8 cellular contexts compared by ENCODE assay signal in genomic region chr3:90091557-90091956, GRCh38.
DNase-seq lines count a peak whose midpoint lies in the region; ATAC-seq and TF ChIP-seq lines count a peak whose summit lies in the region.

No MANE protein-coding gene starts in this region.

- H2BK12ac ChIP-seq in H9 (ENCODE audit: insufficient read length, low read depth, low read length): no peak overlapping the region

- H2AFZ ChIP-seq in H9 (ENCODE audit: low read length): no peak overlapping the region

- no peak overlapping the region for H2BK120ac ChIP-seq in H9 (ENCODE audit: low read depth, low read length, poor library complexity, severe bottlenecking)

- H3K4me1 Mint-ChIP-seq in H9: peaks cover 10 to 20% of the 10 kb centered on the region in 2 experiments
- no peaks in the 10 kb centered on the region for H3K4me1 Mint-ChIP-seq in activated T-helper 1 cell treated with anti-CD3 and anti-CD28 coated beads, Interleukin-12 subunit alpha, Interleukin-12 subunit beta, Interleukin-2, Interleukin-4 antibody, amounts not matched to agents 30 ng/mL and 10 ng/mL and 1 ng/mL, durations not matched to agents 14 hours and 24 hours and 36 hours (ENCODE audit: low read depth)

- H3K9me3 ChIP-seq in H9 (ENCODE audit: control insufficient read depth, low read depth, low read length) (no peaks in the 10 kb centered on the region), left lung (no peaks in the 10 kb centered on the region)

- no peak overlapping the region for H2BK15ac ChIP-seq in H9 (ENCODE audit: low read depth, low read length)

- DNase-seq in H9 (peak; percentile 43), NCI-H1417 treated with DMSO at 0.1 percent for 48 hours (lab: John Stamatoyannopoulos, UW) (peak; percentile 68), astrocyte of the cerebellum (ENCODE audit: low read depth) (peak; percentile 12), left lung (no peak), EL (no peak)
- no peak for DNase-seq in activated T-helper 1 cell treated with anti-CD3 and anti-CD28 coated beads, Interleukin-12 subunit alpha, Interleukin-12 subunit beta, Interleukin-2, Interleukin-4 antibody, amounts not matched to agents 30 ng/mL and 10 ng/mL and 1 ng/mL, durations not matched to agents 14 hours and 24 hours and 36 hours (ENCODE audit: low spot score)

- no peak overlapping the region for H3K9ac ChIP-seq in H9 (ENCODE audit: extremely low read depth, insufficient read length, low read length)

- no peaks in the 10 kb centered on the region for H3K23me2 ChIP-seq in H9 (ENCODE audit: insufficient read length, low read depth, low read length, poor library complexity, severe bottlenecking)

- no peak overlapping the region for H2AK5ac ChIP-seq in H9 (ENCODE audit: insufficient read length, low read length)

- no peaks in the 10 kb centered on the region for H3K36me3 Mint-ChIP-seq in H9 (ENCODE audit: insufficient read depth in 1 of 3, low read depth in 3 of 3)
- no peaks in the 10 kb centered on the region for H3K36me3 Mint-ChIP-seq in activated T-helper 1 cell treated with anti-CD3 and anti-CD28 coated beads, Interleukin-12 subunit alpha, Interleukin-12 subunit beta, Interleukin-2, Interleukin-4 antibody, amounts not matched to agents 30 ng/mL and 10 ng/mL and 1 ng/mL, durations not matched to agents 14 hours and 24 hours and 36 hours (ENCODE audit: low read depth)

- H3T11ph ChIP-seq in H9 (ENCODE audit: low read length): no peak overlapping the region

- no peak overlapping the region for H4K91ac ChIP-seq in H9 (ENCODE audit: insufficient read length, low read depth, low read length)

- no peak overlapping the region for H3K27ac ChIP-seq in C4-2B
- no peak overlapping the region for H3K27ac ChIP-seq in H9 (ENCODE audit: insufficient read length, low read depth, low read length)
- H3K27ac ChIP-seq in left lung: no peak overlapping the region

- in situ Hi-C loops in astrocyte of the cerebellum (cut with HindIII; ENCODE audit: low sequenced_read_pairs): no loop called here

- no peak overlapping the region for H4K8ac ChIP-seq in H9 (replicated peaks; ENCODE audit: insufficient read length, low read depth, low read length)

- H3K4me1 ChIP-seq in H9 (ENCODE audit: insufficient read depth, low read length) (no peaks in the 10 kb centered on the region), left lung (no peaks in the 10 kb centered on the region)

- no peak overlapping the region for H2BK20ac ChIP-seq in H9 (ENCODE audit: low read depth, low read length, poor library complexity, severe bottlenecking)

- no peaks in the 10 kb centered on the region for H3K79me2 ChIP-seq in H9 (ENCODE audit: insufficient read depth, low read length)

- no peaks in the 10 kb centered on the region for H3K27me3 Mint-ChIP-seq in H9 (ENCODE audit: low read depth)
- H3K27me3 Mint-ChIP-seq in activated T-helper 1 cell treated with anti-CD3 and anti-CD28 coated beads, Interleukin-12 subunit alpha, Interleukin-12 subunit beta, Interleukin-2, Interleukin-4 antibody, amounts not matched to agents 30 ng/mL and 10 ng/mL and 1 ng/mL, durations not matched to agents 14 hours and 24 hours and 36 hours (ENCODE audit: insufficient read depth): no peaks in the 10 kb centered on the region

- no peaks in the 10 kb centered on the region for H3K9me3 Mint-ChIP-seq in H9
- H3K9me3 Mint-ChIP-seq in activated T-helper 1 cell treated with anti-CD3 and anti-CD28 coated beads, Interleukin-12 subunit alpha, Interleukin-12 subunit beta, Interleukin-2, Interleukin-4 antibody, amounts not matched to agents 30 ng/mL and 10 ng/mL and 1 ng/mL, durations not matched to agents 14 hours and 24 hours and 36 hours: no peaks in the 10 kb centered on the region

- no peaks in the 10 kb centered on the region for H4K20me1 ChIP-seq in H9 (ENCODE audit: control insufficient read depth, insufficient read depth, insufficient read length)

- no peaks in the 10 kb centered on the region for H3K27me3 ChIP-seq in H9 (ENCODE audit: insufficient read depth, low read length)
- H3K27me3 ChIP-seq in left lung: no peaks in the 10 kb centered on the region

- no CpG with 5 or more reads among the region's 2 CpGs for WGBS in H9 (ENCODE audit: extremely low coverage, insufficient read length, low lambda C conversion rate)

- no peak overlapping the region for H3K56ac ChIP-seq in H9 (ENCODE audit: insufficient read length, low read depth, low read length)

- no peak overlapping the region for H3K23ac ChIP-seq in H9 (ENCODE audit: insufficient read length, low read depth, low read length)

- ATAC-seq in left lung: peak; percentile 92
- ATAC-seq in HG02840 (IDR thresholded peaks at IDR 0.05; ENCODE audit: low FRiP score, unreplicated experiment): no peak

- H3K4ac ChIP-seq in H9 (ENCODE audit: low read depth, low read length): no peak overlapping the region

- H2BK5ac ChIP-seq in H9 (ENCODE audit: insufficient read length, low read length): no peak overlapping the region

- no peak overlapping the region for H3K4me3 Mint-ChIP-seq in H9
- H3K4me3 Mint-ChIP-seq in activated T-helper 1 cell treated with anti-CD3 and anti-CD28 coated beads, Interleukin-12 subunit alpha, Interleukin-12 subunit beta, Interleukin-2, Interleukin-4 antibody, amounts not matched to agents 30 ng/mL and 10 ng/mL and 1 ng/mL, durations not matched to agents 14 hours and 24 hours and 36 hours: no peak overlapping the region

- TF ChIP-seq CTCF in C4-2B (conservative IDR thresholded peaks at IDR 0.05) (peak; percentile 79), H9 (conservative IDR thresholded peaks at IDR 0.05) (peak; percentile 86), astrocyte of the cerebellum (IDR thresholded peaks at IDR 0.05; ENCODE audit: low read depth, low read length, missing control alignments) (peak; percentile 49), left lung (IDR thresholded peaks at IDR 0.05) (peak; percentile 37 to 42)

- H3K4me2 ChIP-seq in H9 (ENCODE audit: insufficient read depth, insufficient read length, low read length): no peak overlapping the region

- no peaks in the 10 kb centered on the region for H3K79me1 ChIP-seq in H9 (ENCODE audit: insufficient read depth, low read depth, low read length, poor library complexity, severe bottlenecking)

- no peaks in the 10 kb centered on the region for H3K36me3 ChIP-seq in left lung

- no peak overlapping the region for H3K4me3 ChIP-seq in astrocyte of the cerebellum (ENCODE audit: low read depth, low read length)
- H3K4me3 ChIP-seq in left lung: no peak overlapping the region

- H3K27ac Mint-ChIP-seq in H9: no peak overlapping the region
- H3K27ac Mint-ChIP-seq in activated T-helper 1 cell treated with anti-CD3 and anti-CD28 coated beads, Interleukin-12 subunit alpha, Interleukin-12 subunit beta, Interleukin-2, Interleukin-4 antibody, amounts not matched to agents 30 ng/mL and 10 ng/mL and 1 ng/mL, durations not matched to agents 14 hours and 24 hours and 36 hours: no peak overlapping the region

- intact Hi-C loops in left lung (cut with DNase I): no loop called here
- intact Hi-C loops in activated T-helper 1 cell treated with anti-CD3 and anti-CD28 coated beads, Interleukin-12 subunit alpha, Interleukin-12 subunit beta, Interleukin-2, Interleukin-4 antibody, amounts not matched to agents 30 ng/mL and 10 ng/mL and 1 ng/mL, durations not matched to agents 14 hours and 24 hours and 36 hours (cut with micrococcal nuclease): loop anchor here (5.0 kb wide), 1 partner anchor 1889 kb away; no protein-coding TSS in a partner anchor

- H4K5ac ChIP-seq in H9 (ENCODE audit: insufficient read length, low read depth, low read length): no peak overlapping the region

- no peak overlapping the region for H3K18ac ChIP-seq in H9 (ENCODE audit: insufficient read length, low read depth, low read length)

- no peak overlapping the region for H3K14ac ChIP-seq in H9 (ENCODE audit: insufficient read depth, low read length)

Comparison
In these comparisons a context has a peak if more than half of its experiments do, and no peak if none do; other contexts are left out.
1. DNase-seq: peak in H9 (single experiment), NCI-H1417 treated with DMSO at 0.1 percent for 48 hours (single experiment) and astrocyte of the cerebellum (single experiment); none in left lung (0 of 2), EL (single experiment) and activated T-helper 1 cell treated with anti-CD3 and anti-CD28 coated beads, Interleukin-12 subunit alpha, Interleukin-12 subunit beta, Interleukin-2, Interleukin-4 antibody, amounts not matched to agents 30 ng/mL and 10 ng/mL and 1 ng/mL, durations not matched to agents 14 hours and 24 hours and 36 hours (single experiment).
2. Peak in every context shown above with its lines, with median percentiles within 50 percentile points of each other: CTCF ChIP-seq.